ENCODE assay signal across 18 cellular contexts in genomic region chr3:138937690-138938055, GRCh38. TPM values are rescaled to one million over a fixed set of nuclear protein-coding genes. Genes with fewer than 3 reads are reported as not detected.
DNase-seq lines count a peak whose midpoint lies in the region; ATAC-seq, FAIRE-seq and TF ChIP-seq lines count a peak whose summit lies in the region.
"Had no signal": no experiment of that assay in that cellular context is flagged by ENCODE, and none has a peak within 500 bp of the region (broad histone marks: within the 10 kb centered on the region; RNA-seq: fewer than 3 reads in every experiment).

No MANE protein-coding gene starts in this region.

- H3K4me3 ChIP-seq in keratinocyte (ENCODE audit: control insufficient read depth in 2 of 3, extremely low read depth in 1 of 3, insufficient read depth in 2 of 3, low read depth in 1 of 3, low read length in 3 of 3) (no peak overlapping the region), skeletal muscle satellite cell (ENCODE audit: low read length) (no peak overlapping the region)
- H3K4me3 ChIP-seq: upper lobe of left lung had no signal

- no peaks in the 10 kb centered on the region for H3K79me2 ChIP-seq in keratinocyte (ENCODE audit: control insufficient read depth, insufficient read depth, low read length)

- H3K4me1 ChIP-seq in keratinocyte (ENCODE audit: control insufficient read depth, extremely low read depth, insufficient read depth, low read length) (peaks cover 13% of the 10 kb centered on the region), skeletal muscle satellite cell (ENCODE audit: control insufficient read depth, insufficient read depth, low read length) (peaks cover 14% of the 10 kb centered on the region)

- CTCF ChIA-PET in WTC11 (lab: Charles Lee) (interaction anchor here (1.0 to 7.4 kb wide), 4 partner anchors 11 to 343 kb away, joined by 3 to 158 read pairs (median 56); partner anchors contain the start of genes CEP70, FOXL2 and FOXL2NB), HEK293T (lab: Yijun Ruan, JAX) (no interaction called here)

- H3K4me2 ChIP-seq in keratinocyte (ENCODE audit: control insufficient read depth, extremely low read depth, insufficient read depth, low read depth, low read length) = peak overlapping the region; percentile 32
- H3K4me2 ChIP-seq in skeletal muscle satellite cell (ENCODE audit: low read length) = peak overlapping the region; percentile 36

- no peak overlapping the region for H2AFZ ChIP-seq in keratinocyte (ENCODE audit: control insufficient read depth, low read length)

- POLR2A ChIA-PET in WTC11 (lab: Charles Lee) = interaction anchor here (0.7 to 1.4 kb wide), 2 partner anchors 10 to 42 kb away, joined by 3 to 4 read pairs; no protein-coding TSS in a partner anchor
- POLR2A ChIA-PET in HEK293T (lab: Yijun Ruan, JAX) = no interaction called here

- no peak for FAIRE-seq in keratinocyte (lab: Jason Lieb, UNC)
- FAIRE-seq: astrocyte had no signal

- no peaks in the 10 kb centered on the region for H3K9me3 ChIP-seq in keratinocyte (ENCODE audit: control insufficient read depth, low read depth, low read length)
- no peaks in the 10 kb centered on the region for H3K9me3 ChIP-seq in skeletal muscle satellite cell (replicated peaks; ENCODE audit: low read length)
- H3K9me3 ChIP-seq: upper lobe of left lung had no signal

- no peaks in the 10 kb centered on the region for H3K36me3 Mint-ChIP-seq in activated naive CD4-positive, alpha-beta T cell treated with anti-CD3 and anti-CD28 coated beads, Interleukin-2, amount 50 U/mL, for 24 hours
- no peaks in the 10 kb centered on the region for H3K36me3 Mint-ChIP-seq in WTC11

- H3K4me1 Mint-ChIP-seq in activated naive CD4-positive, alpha-beta T cell treated with anti-CD3 and anti-CD28 coated beads, Interleukin-2, amount 50 U/mL, for 24 hours = peaks cover 34% of the 10 kb centered on the region
- peaks cover 56% of the 10 kb centered on the region for H3K4me1 Mint-ChIP-seq in WTC11

- H3K9me3 Mint-ChIP-seq in activated naive CD4-positive, alpha-beta T cell treated with anti-CD3 and anti-CD28 coated beads, Interleukin-2, amount 50 U/mL, for 24 hours = no peaks in the 10 kb centered on the region
- H3K9me3 Mint-ChIP-seq in WTC11 = no peaks in the 10 kb centered on the region

- peak overlapping the region; percentile 46 for H3K27ac Mint-ChIP-seq in activated naive CD4-positive, alpha-beta T cell treated with anti-CD3 and anti-CD28 coated beads, Interleukin-2, amount 50 U/mL, for 24 hours
- no peak overlapping the region for H3K27ac Mint-ChIP-seq in WTC11

- no peaks in the 10 kb centered on the region for H4K20me1 ChIP-seq in keratinocyte (ENCODE audit: control insufficient read depth, extremely low read depth, insufficient read depth, low read length)

- ATAC-seq in WTC11 = no peak
- ATAC-seq in GM21423 (IDR thresholded peaks at IDR 0.05; ENCODE audit: unreplicated experiment) = no peak
- no peak for ATAC-seq in omental fat pad (ENCODE audit: low FRiP score)

- H3K9ac ChIP-seq in keratinocyte (ENCODE audit: control insufficient read depth, extremely low read depth, insufficient read depth, low read length) = no peak overlapping the region
- H3K9ac ChIP-seq in skeletal muscle satellite cell (ENCODE audit: low read depth, low read length) = no peak overlapping the region

- DNase-seq in activated naive CD4-positive, alpha-beta T cell treated with anti-CD3 and anti-CD28 coated beads, Interleukin-2, amount 50 U/mL, for 16 hours = no peak
- DNase-seq in WTC11 (ENCODE audit: low spot score) (peak; percentile 46), keratinocyte (ENCODE audit: low read depth, low spot score) (no peak), HEK293T (ENCODE audit: extremely low spot score) (no peak), omental fat pad (ENCODE audit: low spot score) (no peak)
- DNase-seq: dermis blood vessel endothelial cell; mesenchymal stem cell; MM.1S; stimulated activated CD4-positive, alpha-beta T cell treated with anti-CD3 and anti-CD28 coated beads, Interleukin-1b, Interleukin-23, amount 100 ng/mL, for 48 hours; stimulated activated CD8-positive, alpha-beta memory T cell treated with anti-CD3 and anti-CD28 coated beads, Interleukin-4, amount 100 ng/mL, for 48 hours had no signal

- H3K36me3 ChIP-seq in keratinocyte (ENCODE audit: control insufficient read depth in 2 of 2, extremely low read depth in 1 of 2, insufficient read depth in 2 of 2, low read length in 2 of 2) (no peaks in the 10 kb centered on the region), skeletal muscle satellite cell (ENCODE audit: insufficient read depth, low read length) (no peaks in the 10 kb centered on the region)
- H3K36me3 ChIP-seq: upper lobe of left lung had no signal

- H3K9me1 ChIP-seq in keratinocyte (ENCODE audit: control insufficient read depth, extremely low read depth, insufficient read depth, low read length) = peaks cover 4% of the 10 kb centered on the region

- H3K4me3 Mint-ChIP-seq in activated naive CD4-positive, alpha-beta T cell treated with anti-CD3 and anti-CD28 coated beads, Interleukin-2, amount 50 U/mL, for 24 hours = peak overlapping the region; percentile 72
- peak overlapping the region; percentile 77 for H3K4me3 Mint-ChIP-seq in WTC11

- TF ChIP-seq CTCF in WTC11 (IDR thresholded peaks at IDR 0.05) = no peak
- TF ChIP-seq CTCF in keratinocyte (optimal IDR thresholded peaks at IDR 0.05 in 1 of 3, IDR thresholded peaks at IDR 0.05 in 1 of 3, conservative IDR thresholded peaks at IDR 0.05 in 1 of 3; ENCODE audit: extremely low read depth in 1 of 3, insufficient read depth in 2 of 3, low read length in 3 of 3) = no peak
- TF ChIP-seq CTCF in omental fat pad (IDR thresholded peaks at IDR 0.05) = no peak

- H3K27me3 ChIP-seq in keratinocyte (ENCODE audit: control insufficient read depth, extremely low read depth, insufficient read depth, low read length) (peaks cover 73% of the 10 kb centered on the region), skeletal muscle satellite cell (ENCODE audit: control insufficient read depth, insufficient read depth, low read length) (peaks cover 63% of the 10 kb centered on the region)

- dilution Hi-C loops in keratinocyte (cut with MboI; ENCODE audit: extremely low pct_ligation_motif_present, low sequenced_read_pairs) = loop anchor here (25.0 kb wide), 1 partner anchor 375 kb away; no protein-coding TSS in a partner anchor

- peaks cover 63% of the 10 kb centered on the region for H3K27me3 Mint-ChIP-seq in activated naive CD4-positive, alpha-beta T cell treated with anti-CD3 and anti-CD28 coated beads, Interleukin-2, amount 50 U/mL, for 24 hours
- peaks cover 88% of the 10 kb centered on the region for H3K27me3 Mint-ChIP-seq in WTC11 (ENCODE audit: low read depth)

- no peak overlapping the region for H3K27ac ChIP-seq in keratinocyte (ENCODE audit: control insufficient read depth, insufficient read depth, low read length)
- H3K27ac ChIP-seq: upper lobe of left lung, VCaP had no signal

TF ChIP-seq in HEK293T, 16 proteins besides CTCF, POLR2A, EP300 and RAD21:
- TF ChIP-seq ELF4 (IDR thresholded peaks at IDR 0.05) (no peak), SP1 (IDR thresholded peaks at IDR 0.05) (no peak), FOXM1 (IDR thresholded peaks at IDR 0.05; ENCODE audit: borderline replicate concordance) (no peak), ARNT (IDR thresholded peaks at IDR 0.05) (no peak), BHLHE40 (IDR thresholded peaks at IDR 0.05; ENCODE audit: borderline replicate concordance) (no peak), TARDBP (IDR thresholded peaks at IDR 0.05) (no peak), PKNOX1 (IDR thresholded peaks at IDR 0.05) (no peak), ZNF384 (IDR thresholded peaks at IDR 0.05) (no peak), FOXK2 (IDR thresholded peaks at IDR 0.05) (no peak), CTBP1 (IDR thresholded peaks at IDR 0.05; ENCODE audit: borderline replicate concordance) (no peak), L3MBTL2 (conservative IDR thresholded peaks at IDR 0.05) (no peak), NFRKB (IDR thresholded peaks at IDR 0.05) (no peak), HDGF (IDR thresholded peaks at IDR 0.05; ENCODE audit: borderline replicate concordance) (no peak), LEF1 (IDR thresholded peaks at IDR 0.05; ENCODE audit: borderline replicate concordance) (no peak), SUZ12 (IDR thresholded peaks at IDR 0.05) (no peak), FOXA1 (IDR thresholded peaks at IDR 0.05) (no peak)

RNA-seq across cellular contexts. Expression of gene FOXL2, which starts 9.3 kb away (rescaled TPM):
- total RNA-seq in WTC11 (2021) (0.82 to 1.6 TPM (median 1.4 TPM) in 3 replicates), omental fat pad (not detected)
- 0.25 to 0.57 TPM (median 0.26 TPM) in 3 replicates for polyA plus RNA-seq in keratinocyte
- 0.09 TPM for polyA plus RNA-seq in keratinocyte (2011; ENCODE audit: low read depth)
- 0.39 and 0.71 TPM in 2 replicates for polyA plus RNA-seq in keratinocyte (2011; cell fraction: cytosol; rRNA removed)
- 0.67 and 1.1 TPM in 2 replicates for polyA plus RNA-seq in keratinocyte (2011; cell fraction: nucleus; rRNA removed)
- 0.46 and 0.62 TPM in 2 replicates for polyA plus RNA-seq in keratinocyte (2012; ENCODE audit: low replicate concordance)
- 0.06 to 0.13 TPM in 2 of 3 replicates, not detected in the other for polyA minus RNA-seq in keratinocyte
- polyA minus RNA-seq in keratinocyte (2011; cell fraction: cytosol; rRNA and poly(A)+ RNA removed) = 0.77 TPM
- 0.54 and 1.1 TPM in 2 replicates for polyA minus RNA-seq in keratinocyte (2011; cell fraction: nucleus; rRNA and poly(A)+ RNA removed)
- total RNA-seq in skeletal muscle satellite cell (2012; rRNA removed) = under 0.01 and 0.25 TPM in 2 replicates
- total RNA-seq: dermis blood vessel endothelial cell, SK-MEL-5 had no signal

RNA-seq across cellular contexts. Expression of gene FOXL2NB, which starts 9.3 kb away (rescaled TPM):
- total RNA-seq in WTC11 (2021) (2.2 to 5.1 TPM (median 2.9 TPM) in 3 replicates), omental fat pad (not detected)
- 0.38 to 0.95 TPM (median 0.43 TPM) in 3 replicates for polyA plus RNA-seq in keratinocyte
- 0.07 TPM for polyA plus RNA-seq in keratinocyte (2011; ENCODE audit: low read depth)
- polyA plus RNA-seq in keratinocyte (2011; cell fraction: cytosol; rRNA removed) = 0.70 and 0.74 TPM in 2 replicates
- 1.7 and 2.9 TPM in 2 replicates for polyA plus RNA-seq in keratinocyte (2011; cell fraction: nucleus; rRNA removed)
- 0.13 and 0.19 TPM in 2 replicates for polyA plus RNA-seq in keratinocyte (2012; ENCODE audit: low replicate concordance)
- 0.58 to 1.5 TPM (median 0.85 TPM) in 3 replicates for polyA minus RNA-seq in keratinocyte
- polyA minus RNA-seq in keratinocyte (2011; cell fraction: cytosol; rRNA and poly(A)+ RNA removed) = 1.2 TPM
- polyA minus RNA-seq in keratinocyte (2011; cell fraction: nucleus; rRNA and poly(A)+ RNA removed) = 1.4 and 2.7 TPM in 2 replicates
- total RNA-seq in skeletal muscle satellite cell (2012; rRNA removed) = under 0.01 TPM in 1 of 2 replicates, not detected in the other
- total RNA-seq: pulmonary artery endothelial cell, SK-MEL-5 had no signal
